ENCODE assay signal across 1 cellular context in the genomic region with DNA sequence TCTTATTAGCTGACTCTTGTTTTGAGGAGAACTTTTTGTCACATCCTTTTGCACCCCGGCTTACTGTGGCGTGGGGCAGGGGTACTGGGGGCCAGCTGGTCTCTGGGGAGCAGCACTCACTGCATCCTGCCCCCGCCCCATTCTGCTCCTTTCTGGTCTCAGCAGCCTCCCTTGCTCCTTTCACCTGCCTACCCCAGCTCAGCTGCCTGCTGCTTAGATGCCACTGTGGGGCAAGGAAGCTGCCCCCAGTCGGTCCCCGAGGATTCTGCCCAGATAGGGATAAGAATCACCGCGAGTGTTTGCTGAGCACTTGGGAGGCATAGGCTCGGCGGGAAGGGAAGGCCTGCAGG.
TF ChIP-seq lines count a peak whose summit lies in the region.

No MANE protein-coding gene starts in this region.

TF ChIP-seq in A549, 52 proteins besides CTCF, POLR2A, EP300 and RAD21 (continued from another document):
- TF ChIP-seq GATA3 (IDR thresholded peaks at IDR 0.05; ENCODE audit: borderline replicate concordance) (no peak), EHF (CRISPR knock-in tag; IDR thresholded peaks at IDR 0.05) (no peak)
